ENCODE assay signal across 10 cellular contexts in genomic region chr22:33299245-33299956, GRCh38.
A peak's percentile ranks its signal among the peaks of the same experiment; 100 is the strongest.
DNase-seq lines count a peak whose midpoint lies in the region; ATAC-seq and TF ChIP-seq lines count a peak whose summit lies in the region.
"Had no signal": no experiment of that assay in that cellular context is flagged by ENCODE, and none has a peak within 500 bp of the region (broad histone marks: within the 10 kb centered on the region; RNA-seq: fewer than 3 reads in every experiment).

No MANE protein-coding gene starts in this region.

- POLR2A ChIA-PET in activated CD4-positive, alpha-beta T cell treated with anti-CD3 and anti-CD28 coated beads, Interleukin-2, amount 10 ng/mL, durations not matched to agents 7 days and 5 days (lab: Charles Lee), result no interaction called here

- no peaks in the 10 kb centered on the region for H3K9me3 Mint-ChIP-seq in activated CD4-positive, alpha-beta T cell treated with anti-CD3 and anti-CD28 coated beads, Interleukin-2, amount 10 ng/mL, durations not matched to agents 7 days and 5 days
- H3K9me3 Mint-ChIP-seq: central memory CD8-positive, alpha-beta T cell had no signal

- no peak overlapping the region for H3K4me3 Mint-ChIP-seq in activated CD4-positive, alpha-beta T cell treated with anti-CD3 and anti-CD28 coated beads, Interleukin-2, amount 10 ng/mL, durations not matched to agents 7 days and 5 days
- H3K4me3 Mint-ChIP-seq: central memory CD8-positive, alpha-beta T cell had no signal

- DNase-seq in NAMALWA (ENCODE audit: low spot score) (peak; percentile 97), mucosa of descending colon (peak in 1 of 3 donors; percentile 3), NCI-H2196 (lab: John Stamatoyannopoulos, UW; ENCODE audit: unreplicated experiment) (no peak), D341Med (ENCODE audit: low spot score) (no peak), NCI-H2081 (lab: John Stamatoyannopoulos, UW) (no peak)
- no peak for DNase-seq in activated CD4-positive, alpha-beta T cell treated with anti-CD3 and anti-CD28 coated beads, Interleukin-2, amount 10 ng/mL, durations not matched to agents 7 days and 5 days
- DNase-seq: T1000 had no signal

- no peak overlapping the region for H3K4me3 ChIP-seq in mucosa of descending colon

- H3K27me3 Mint-ChIP-seq in activated CD4-positive, alpha-beta T cell treated with anti-CD3 and anti-CD28 coated beads, Interleukin-2, amount 10 ng/mL, durations not matched to agents 7 days and 5 days, result no peaks in the 10 kb centered on the region
- H3K27me3 Mint-ChIP-seq: central memory CD8-positive, alpha-beta T cell had no signal

- CTCF ChIA-PET in activated CD4-positive, alpha-beta T cell treated with anti-CD3 and anti-CD28 coated beads, Interleukin-2, amount 10 ng/mL, durations not matched to agents 7 days and 5 days (lab: Charles Lee), result no interaction called here

- H3K4me1 Mint-ChIP-seq in activated CD4-positive, alpha-beta T cell treated with anti-CD3 and anti-CD28 coated beads, Interleukin-2, amount 10 ng/mL, durations not matched to agents 7 days and 5 days, result no peaks in the 10 kb centered on the region
- H3K4me1 Mint-ChIP-seq: central memory CD8-positive, alpha-beta T cell had no signal

- H3K36me3 ChIP-seq in mucosa of descending colon (ENCODE audit: low read depth), result no peaks in the 10 kb centered on the region

- peak; percentile 84 for ATAC-seq in GM18907 (IDR thresholded peaks at IDR 0.05; ENCODE audit: unreplicated experiment)
- ATAC-seq in HG02642 (IDR thresholded peaks at IDR 0.05; ENCODE audit: poor library complexity, unreplicated experiment), result peak; percentile 86
- ATAC-seq in mucosa of descending colon, result peak; percentile 53

- H3K9me3 ChIP-seq in mucosa of descending colon, result no peaks in the 10 kb centered on the region

- intact Hi-C loops in mucosa of descending colon (cut with DNase I, micrococcal nuclease), result no loop called here

- no peaks in the 10 kb centered on the region for H3K4me1 ChIP-seq in mucosa of descending colon (ENCODE audit: low read depth)

- TF ChIP-seq CTCF in mucosa of descending colon (IDR thresholded peaks at IDR 0.05), result no peak

- no peak overlapping the region for H3K27ac Mint-ChIP-seq in activated CD4-positive, alpha-beta T cell treated with anti-CD3 and anti-CD28 coated beads, Interleukin-2, amount 10 ng/mL, durations not matched to agents 7 days and 5 days

- no peaks in the 10 kb centered on the region for H3K36me3 Mint-ChIP-seq in activated CD4-positive, alpha-beta T cell treated with anti-CD3 and anti-CD28 coated beads, Interleukin-2, amount 10 ng/mL, durations not matched to agents 7 days and 5 days (ENCODE audit: low read depth)
